22 cellular contexts compared by ENCODE assay signal in genomic region chr3:13123765-13124164, GRCh38.
"Had no signal": no experiment of that assay in that cellular context is flagged by ENCODE, and none has a peak within 500 bp of the region (broad histone marks: within the 10 kb centered on the region; RNA-seq: fewer than 3 reads in every experiment).

No MANE protein-coding gene starts in this region.

- H3K4me3 ChIP-seq: dorsolateral prefrontal cortex, psoas muscle, right lobe of liver, testis, tibial nerve, upper lobe of right lung, vagina had no signal

- DNase-seq: cortex of kidney; effector CD8-positive, alpha-beta T cell; immature natural killer cell; left ventricle myocardium superior; mesendoderm; naive B cell; occipital lobe; psoas muscle; retina; stimulated activated CD4-positive, alpha-beta T cell treated with anti-CD3 and anti-CD28 coated beads, Interleukin-2, amount 100 ng/mL, for 24 hours; stimulated activated CD4-positive, alpha-beta T cell treated with anti-CD3 and anti-CD28 coated beads, Interleukin-4, amount 100 ng/mL, for 4 hours; stimulated activated naive B cell treated with anti-CD40 and anti-IgM and Interleukin-4, amounts not matched to agents 10 μg/mL and 1 μg/mL and 100 μg/mL, for 72 hours; stimulated activated naive CD8-positive, alpha-beta T cell treated with anti-CD3 and anti-CD28 coated beads, Interleukin-15, amount 100 ng/mL, for 72 hours; testis had no signal

- H3K27ac ChIP-seq: dorsolateral prefrontal cortex, parathyroid adenoma, psoas muscle, right lobe of liver, testis, tibial nerve, upper lobe of right lung, vagina had no signal

- H3K36me3 ChIP-seq: right lobe of liver, tibial nerve, upper lobe of right lung, vagina had no signal

- ATAC-seq: esophagus mucosa; left colon; left ventricle myocardium superior; psoas muscle; stimulated activated naive B cell treated with anti-CD40 and anti-IgM and Interleukin-4, amounts not matched to agents 10 μg/mL and 1 μg/mL and 100 μg/mL, for 72 hours; stimulated activated naive CD8-positive, alpha-beta T cell treated with anti-CD3 and anti-CD28 coated beads, Interleukin-15, amount 100 ng/mL, for 72 hours; upper lobe of right lung had no signal

- H3K9me3 ChIP-seq: psoas muscle, right lobe of liver, testis, tibial nerve, upper lobe of right lung, vagina had no signal

- H3K4me1 ChIP-seq: psoas muscle, right lobe of liver, testis, tibial nerve, upper lobe of right lung, vagina had no signal

- H3K27me3 ChIP-seq: dorsolateral prefrontal cortex, right lobe of liver, testis, tibial nerve, upper lobe of right lung, vagina had no signal
